Comparison of ENCODE assay signal across 25 cellular contexts in the genomic region with DNA sequence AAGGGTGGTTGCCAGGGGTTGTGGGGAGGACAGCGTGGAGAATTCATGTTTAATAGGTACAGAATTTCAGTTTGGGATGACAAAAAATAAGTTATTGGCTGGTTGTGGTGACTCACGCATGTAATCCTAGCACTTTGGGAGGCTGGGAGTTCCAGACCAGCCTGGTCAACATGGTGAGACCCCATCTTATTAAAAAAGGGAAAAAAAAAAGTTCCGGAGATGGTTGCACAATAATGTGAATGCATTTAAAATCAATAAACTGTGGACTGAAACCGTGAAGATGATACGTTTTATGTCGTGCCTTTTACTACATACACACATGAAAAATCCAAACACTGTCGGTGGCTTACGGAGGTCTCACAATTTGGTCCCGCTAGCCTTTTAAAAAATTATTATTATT. TPM values are rescaled to one million over a fixed set of nuclear protein-coding genes. Genes with fewer than 3 reads are reported as not detected.
DNase-seq lines count a peak whose midpoint lies in the region; ATAC-seq and TF ChIP-seq lines count a peak whose summit lies in the region.
"Had no signal": no experiment of that assay in that cellular context is flagged by ENCODE, and none has a peak within 500 bp of the region (broad histone marks: within the 10 kb centered on the region; RNA-seq: fewer than 3 reads in every experiment).

No MANE protein-coding gene starts in this region.

- H3K56ac ChIP-seq in mesendoderm (ENCODE audit: low read length) = no peak overlapping the region

- peaks cover 48 to 56% of the 10 kb centered on the region in 2 donors for H3K4me1 Mint-ChIP-seq in natural killer cell treated with Interleukin-12 subunit alpha and Interleukin-12 subunit beta and Interleukin-15 and Interleukin-18, amount 100 ng/mL, for 72 hours (ENCODE audit: low read depth in 2 of 2)
- peaks cover 33 to 40% of the 10 kb centered on the region in 2 donors for H3K4me1 Mint-ChIP-seq in natural killer cell
- peaks cover 28% of the 10 kb centered on the region for H3K4me1 Mint-ChIP-seq in WTC11

- H3K79me2 ChIP-seq in mesendoderm (ENCODE audit: control insufficient read depth, insufficient read depth, low read length) = no peaks in the 10 kb centered on the region

- peaks cover 3% of the 10 kb centered on the region for H3K4me1 ChIP-seq in mesendoderm (ENCODE audit: control insufficient read depth, low read depth, low read length)

- no peak overlapping the region for H2BK120ac ChIP-seq in mesendoderm (ENCODE audit: low read depth, low read length)

- CTCF ChIA-PET in WTC11 (lab: Charles Lee) = interaction anchor here (1.2 kb wide), 3 partner anchors 50 to 147 kb away, joined by 3 to 6 read pairs (median 3); no protein-coding TSS in a partner anchor

- H4K5ac ChIP-seq in mesendoderm (ENCODE audit: low read length) = no peak overlapping the region

- no peak overlapping the region for H2BK5ac ChIP-seq in mesendoderm (ENCODE audit: low read length)

- no peaks in the 10 kb centered on the region for H3K9me3 Mint-ChIP-seq in natural killer cell treated with Interleukin-12 subunit alpha and Interleukin-12 subunit beta and Interleukin-15 and Interleukin-18, amount 100 ng/mL, for 72 hours
- H3K9me3 Mint-ChIP-seq in natural killer cell (no peaks in the 10 kb centered on the region), WTC11 (no peaks in the 10 kb centered on the region)
- H3K9me3 Mint-ChIP-seq: activated B cell treated with CpG ODN at 0.5 μM for 24 hours, type B pancreatic cell had no signal

- no peak overlapping the region for H3K9ac ChIP-seq in mesendoderm (ENCODE audit: low read length)
- H3K9ac ChIP-seq: BLaER1 had no signal

- H3K4me2 ChIP-seq in mesendoderm (ENCODE audit: low read length) = no peak overlapping the region

- H3K4me3 Mint-ChIP-seq in natural killer cell treated with Interleukin-12 subunit alpha and Interleukin-12 subunit beta and Interleukin-15 and Interleukin-18, amount 100 ng/mL, for 72 hours = no peak overlapping the region
- no peak overlapping the region for H3K4me3 Mint-ChIP-seq in natural killer cell
- H3K4me3 Mint-ChIP-seq in WTC11 = no peak overlapping the region
- H3K4me3 Mint-ChIP-seq: activated B cell treated with CpG ODN at 0.5 μM for 24 hours had no signal

- H3K4me3 ChIP-seq in mesendoderm (ENCODE audit: low read length) = no peak overlapping the region
- H3K4me3 ChIP-seq: ascending aorta, BLaER1, left lung had no signal

- H3K36me3 Mint-ChIP-seq in natural killer cell treated with Interleukin-12 subunit alpha and Interleukin-12 subunit beta and Interleukin-15 and Interleukin-18, amount 100 ng/mL, for 72 hours = peaks cover 10% of the 10 kb centered on the region
- peaks cover 9% of the 10 kb centered on the region for H3K36me3 Mint-ChIP-seq in natural killer cell
- H3K36me3 Mint-ChIP-seq in WTC11 = peaks cover 25% of the 10 kb centered on the region

- H2BK15ac ChIP-seq in mesendoderm (replicated peaks; ENCODE audit: low read depth) = no peak overlapping the region

- TF ChIP-seq CTCF in natural killer cell (IDR thresholded peaks at IDR 0.05) = no peak
- no peak for TF ChIP-seq CTCF in WTC11 (IDR thresholded peaks at IDR 0.05)

- peak overlapping the region; percentile 38 for H3K27ac ChIP-seq in mesendoderm (ENCODE audit: low read depth, low read length)
- H3K27ac ChIP-seq: BLaER1 had no signal

- DNase-seq in natural killer cell treated with Interleukin-12 subunit alpha and Interleukin-12 subunit beta and Interleukin-15 and Interleukin-18, amount 100 ng/mL, for 72 hours (ENCODE audit: low spot score) = no peak
- DNase-seq in natural killer cell (no peak), WTC11 (ENCODE audit: low spot score) (no peak), mesendoderm (no peak), GOT3 (lab: John Stamatoyannopoulos, UW) (no peak), AG20443 (ENCODE audit: low spot score) (no peak), NCI-H1092 (lab: John Stamatoyannopoulos, UW) (no peak)
- no peak for DNase-seq in effector CD4-positive, alpha-beta T cell
- DNase-seq: activated B cell treated with CpG ODN at 0.5 μM for 24 hours; activated CD4-positive, alpha-beta T cell treated with anti-CD3 and anti-CD28 coated beads, Interleukin-2, amount 50 U/mL, for 1 hour; Kasumi-1; left lung; MV-4-11; Right ventricle myocardium superior; stimulated activated CD4-positive, alpha-beta T cell treated with anti-CD3 and anti-CD28 coated beads, Interleukin-12 subunit alpha, Interleukin-12 subunit beta, amount 100 ng/mL, for 4 hours; stimulated activated CD4-positive, alpha-beta T cell treated with anti-CD3 and anti-CD28 coated beads, Interleukin-4, amount 100 ng/mL, for 1 hour had no signal

- POLR2A ChIA-PET in WTC11 (lab: Charles Lee) = interaction anchor here (0.5 kb wide), 1 partner anchor 78 kb away, joined by 3 read pairs; no protein-coding TSS in a partner anchor

- H3K27me3 ChIP-seq in mesendoderm (ENCODE audit: insufficient read depth, low read length, poor library complexity) = no peaks in the 10 kb centered on the region
- H3K27me3 ChIP-seq: ascending aorta, left lung had no signal

- WGBS in mesendoderm (ENCODE audit: extremely low coverage, insufficient coverage, low lambda C conversion rate) = no CpG with 5 or more reads among the region's 9 CpGs

- H3K27ac Mint-ChIP-seq in natural killer cell treated with Interleukin-12 subunit alpha and Interleukin-12 subunit beta and Interleukin-15 and Interleukin-18, amount 100 ng/mL, for 72 hours = peak overlapping the region; percentile 68 to 74
- peak overlapping the region in 1 of 2 donors; percentile 87 for H3K27ac Mint-ChIP-seq in natural killer cell
- H3K27ac Mint-ChIP-seq in WTC11 = 0 out of 2 replicates have a peak overlapping the region, but pooled peaks have one; percentile 40
- H3K27ac Mint-ChIP-seq: activated B cell treated with CpG ODN at 0.5 μM for 24 hours had no signal

- peak overlapping the region; percentile 47 for H3K18ac ChIP-seq in mesendoderm (ENCODE audit: low read length)

- H2AK5ac ChIP-seq in mesendoderm (ENCODE audit: low read length) = no peak overlapping the region

- intact Hi-C loops in natural killer cell (cut with micrococcal nuclease) = no loop called here

- no peak overlapping the region for H3K23ac ChIP-seq in mesendoderm (ENCODE audit: low read length)

- no peaks in the 10 kb centered on the region for H3K36me3 ChIP-seq in mesendoderm (ENCODE audit: control insufficient read depth, insufficient read depth, low read length)
- H3K36me3 ChIP-seq: ascending aorta, BLaER1, left lung had no signal

- no peak overlapping the region for H3K4ac ChIP-seq in mesendoderm (ENCODE audit: low read depth, low read length)

- no peak for ATAC-seq in natural killer cell treated with Interleukin-12 subunit alpha and Interleukin-12 subunit beta and Interleukin-15 and Interleukin-18, amount 100 ng/mL, for 72 hours
- ATAC-seq in natural killer cell = no peak
- no peak for ATAC-seq in WTC11

- H3K79me1 ChIP-seq in mesendoderm (ENCODE audit: low read length) = no peaks in the 10 kb centered on the region

- H3K27me3 Mint-ChIP-seq in natural killer cell treated with Interleukin-12 subunit alpha and Interleukin-12 subunit beta and Interleukin-15 and Interleukin-18, amount 100 ng/mL, for 72 hours = no peaks in the 10 kb centered on the region
- no peaks in the 10 kb centered on the region for H3K27me3 Mint-ChIP-seq in natural killer cell (ENCODE audit: low read depth in 2 of 2)
- no peaks in the 10 kb centered on the region for H3K27me3 Mint-ChIP-seq in WTC11 (ENCODE audit: low read depth)
- H3K27me3 Mint-ChIP-seq: activated B cell treated with CpG ODN at 0.5 μM for 24 hours; activated naive CD8-positive, alpha-beta T cell; type B pancreatic cell had no signal

- no peak overlapping the region for H4K8ac ChIP-seq in mesendoderm (ENCODE audit: low read depth, low read length)

RNA-seq across cellular contexts. Expression of a gene that starts 20.5 kb away (rescaled TPM):
- 10 to 100 TPM; 13.2 to 23.5 TPM for total RNA-seq in natural killer cell treated with Interleukin-12 subunit alpha and Interleukin-12 subunit beta and Interleukin-15 and Interleukin-18, amount 100 ng/mL, for 72 hours
- total RNA-seq in natural killer cell (10 to 100 TPM; 19.3 to 38.5 (median 33.9) TPM), WTC11 (2021) (11.0 to 18.3 TPM (median 11.2 TPM) in 3 replicates)
- 7.2 TPM for polyA plus RNA-seq in mesendoderm (2013, experiment 1 of 2)
- polyA plus RNA-seq in mesendoderm (2013, experiment 2 of 2) = 8.6 TPM
- total RNA-seq: NCI-H460 had no signal
- polyA plus RNA-seq: neural cell had no signal

RNA-seq across cellular contexts. Expression of a gene that starts 24.2 kb away (rescaled TPM):
- total RNA-seq in natural killer cell treated with Interleukin-12 subunit alpha and Interleukin-12 subunit beta and Interleukin-15 and Interleukin-18, amount 100 ng/mL, for 72 hours = under 1 TPM in 1 of 2 donors, not detected in 1; 0.31 TPM
- under 1 TPM in 2 of 3 donors, not detected in 1; 0.53 to 0.66 TPM for total RNA-seq in natural killer cell
- not detected in 3 replicates for total RNA-seq in WTC11 (2021)
- polyA plus RNA-seq in mesendoderm (2013, experiment 1 of 2) = not detected
- not detected for polyA plus RNA-seq in mesendoderm (2013, experiment 2 of 2)
- total RNA-seq: activated B cell treated with CpG ODN at 0.5 μM for 24 hours, ascending aorta, fibroblast of lung, left lung, NCI-H460, OCI-LY7, posterior vena cava, Right ventricle myocardium superior had no signal
- polyA plus RNA-seq: fibroblast of lung, neural cell had no signal

RNA-seq across cellular contexts. Expression of a gene that starts 46.7 kb away (rescaled TPM):
- 100 to 1,000 TPM in 1 of 2 donors, 10 to 100 TPM in 1; 93.6 to 115 TPM for total RNA-seq in natural killer cell treated with Interleukin-12 subunit alpha and Interleukin-12 subunit beta and Interleukin-15 and Interleukin-18, amount 100 ng/mL, for 72 hours
- total RNA-seq in natural killer cell (100 to 1,000 TPM; 443 to 495 (median 478) TPM), WTC11 (2021) (0.14 to 0.44 TPM (median 0.20 TPM) in 3 replicates)
- 0.11 TPM for polyA plus RNA-seq in mesendoderm (2013, experiment 1 of 2)
- 0.07 TPM for polyA plus RNA-seq in mesendoderm (2013, experiment 2 of 2)
- total RNA-seq: fibroblast of lung, NCI-H460 had no signal
- polyA plus RNA-seq: fibroblast of lung, neural cell had no signal

RNA-seq across cellular contexts. Expression of a gene that starts 54.0 kb away (rescaled TPM):
- total RNA-seq in natural killer cell treated with Interleukin-12 subunit alpha and Interleukin-12 subunit beta and Interleukin-15 and Interleukin-18, amount 100 ng/mL, for 72 hours = 1 to 10 TPM; 4.3 to 6.3 TPM
- total RNA-seq in natural killer cell (10 to 100 TPM in 2 of 3 donors, 1 to 10 TPM in 1; 9.8 to 19.2 (median 13.6) TPM), WTC11 (2021) (13.1 to 23.5 TPM (median 16.9 TPM) in 3 replicates)
- 1.4 TPM for polyA plus RNA-seq in mesendoderm (2013, experiment 1 of 2)
- polyA plus RNA-seq in mesendoderm (2013, experiment 2 of 2) = 1.2 TPM
- total RNA-seq: ascending aorta had no signal

Comparison
In these comparisons a context has a peak if more than half of its experiments do, and no peak if none do; other contexts are left out.
1. RNA of a gene that starts 46.7 kb away (total RNA-seq): 443 to 495 TPM in natural killer cell and 93.6 to 115 TPM in natural killer cell treated with Interleukin-12 subunit alpha and Interleukin-12 subunit beta and Interleukin-15 and Interleukin-18, amount 100 ng/mL, for 72 hours; 0.14 to 0.44 TPM in WTC11; every median in the first group is over 10 times any median in the second.